14 cellular contexts compared by ENCODE assay signal in the genomic region with DNA sequence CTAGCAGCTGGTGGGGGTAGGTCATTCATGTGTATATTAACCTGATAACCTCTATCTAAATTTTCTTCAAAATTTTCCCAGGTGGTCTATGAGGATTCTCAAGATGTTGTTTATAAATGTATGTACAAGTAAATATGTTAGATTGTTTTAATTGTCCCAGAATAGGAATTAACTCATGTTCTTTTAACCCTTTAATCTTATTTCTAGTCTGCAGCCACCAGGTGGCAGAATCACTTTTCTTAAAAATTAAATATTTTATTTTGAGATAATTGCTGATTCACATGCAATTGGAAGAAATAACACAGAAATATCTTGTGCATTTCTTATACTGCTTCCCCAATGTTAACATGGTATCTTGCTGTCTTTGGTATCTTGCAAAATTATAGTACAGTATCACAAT.
DNase-seq lines count a peak whose midpoint lies in the region; TF ChIP-seq lines count a peak whose summit lies in the region.
"Had no signal": no experiment of that assay in that cellular context is flagged by ENCODE, and none has a peak within 500 bp of the region (broad histone marks: within the 10 kb centered on the region; RNA-seq: fewer than 3 reads in every experiment).

No MANE protein-coding gene starts in this region.

- H3K36me3 Mint-ChIP-seq in nephron progenitor cell (ENCODE audit: low read depth) = peaks cover 14% of the 10 kb centered on the region

- no peak overlapping the region for H3K27ac Mint-ChIP-seq in nephron progenitor cell

- H3K4me3 Mint-ChIP-seq in nephron progenitor cell = no peak overlapping the region

- no peak overlapping the region for H3K4me3 ChIP-seq in astrocyte of the spinal cord (ENCODE audit: low read depth, low read length)
- H3K4me3 ChIP-seq: left lung had no signal

- no peaks in the 10 kb centered on the region for H3K27me3 Mint-ChIP-seq in nephron progenitor cell (ENCODE audit: low read depth, poor library complexity)

- in situ Hi-C loops in astrocyte of the spinal cord (cut with HindIII; ENCODE audit: low sequenced_read_pairs) = no loop called here

- DNase-seq in DMS53 (lab: John Stamatoyannopoulos, UW) (peak; percentile 12), DMS53 treated with DMSO at 0.1 percent for 48 hours (lab: John Stamatoyannopoulos, UW; ENCODE audit: unreplicated experiment) (no peak), HT-29 (ENCODE audit: low spot score) (peak; percentile 35), astrocyte of the spinal cord (ENCODE audit: low read depth, low spot score) (peak; percentile 25), nephron progenitor cell (no peak), T-helper 1 cell (no peak), foreskin melanocyte (no peak), NCI-H510A treated with DMSO at 0.1 percent for 48 hours (lab: John Stamatoyannopoulos, UW) (no peak)
- DNase-seq: activated CD4-positive, alpha-beta T cell treated with anti-CD3 and anti-CD28 coated beads for 1 hour; activated effector memory CD4-positive, alpha-beta T cell treated with Interleukin-2 at 50 U/mL for 16 hours; GF-D8; KG1; left lung; occipital lobe had no signal

- peak; percentile 34 for TF ChIP-seq CTCF in astrocyte of the spinal cord (IDR thresholded peaks at IDR 0.05; ENCODE audit: low read depth, low read length)
- TF ChIP-seq CTCF in nephron progenitor cell (IDR thresholded peaks at IDR 0.05) = peak; percentile 56

- peaks cover 13% of the 10 kb centered on the region for H3K4me1 Mint-ChIP-seq in nephron progenitor cell

- peaks cover 23% of the 10 kb centered on the region for H3K9me3 Mint-ChIP-seq in nephron progenitor cell

Comparison
In these comparisons a context has a peak if more than half of its experiments do, and no peak if none do; other contexts are left out.
1. DNase-seq: peak in DMS53 (single experiment), HT-29 (single experiment) and astrocyte of the spinal cord (single experiment); none in DMS53 treated with DMSO at 0.1 percent for 48 hours (single experiment), nephron progenitor cell (single experiment), T-helper 1 cell (0 of 5), foreskin melanocyte (single experiment) and NCI-H510A treated with DMSO at 0.1 percent for 48 hours (single experiment).